ENCODE assay signal across 15 cellular contexts in genomic region chr17:50956409-50956749, GRCh38.
DNase-seq lines count a peak whose midpoint lies in the region; ATAC-seq and TF ChIP-seq lines count a peak whose summit lies in the region.
"Had no signal": no experiment of that assay in that cellular context is flagged by ENCODE, and none has a peak within 500 bp of the region (broad histone marks: within the 10 kb centered on the region; RNA-seq: fewer than 3 reads in every experiment).

No MANE protein-coding gene starts in this region.

- WGBS in heart left ventricle, 4 donors: 88 to 96% (median 93%) methylated on average over 4 of the region's 4 CpGs
- no CpG with 5 or more reads among the region's 4 CpGs for WGBS in trophoblast cell (ENCODE audit: extremely low coverage, insufficient coverage, insufficient read length)
- 91% methylated on average over 4 of the region's 4 CpGs for WGBS in urinary bladder

- no peaks in the 10 kb centered on the region for H3K9me3 Mint-ChIP-seq in brain
- H3K9me3 Mint-ChIP-seq in stimulated activated naive B cell treated with anti-CD40 and anti-IgM and Interleukin-4, amounts not matched to agents 10 μg/mL and 1 μg/mL and 100 μg/mL, for 72 hours: no peaks in the 10 kb centered on the region
- H3K9me3 Mint-ChIP-seq: CD14-positive monocyte; T-helper 2 cell treated with Interferon-gamma antibody and Interleukin-4, amounts not matched to agents 5 μg/mL and 100 μg/mL, for 36 hours had no signal

- peaks cover 10% of the 10 kb centered on the region for H3K36me3 Mint-ChIP-seq in brain
- H3K36me3 Mint-ChIP-seq in stimulated activated naive B cell treated with anti-CD40 and anti-IgM and Interleukin-4, amounts not matched to agents 10 μg/mL and 1 μg/mL and 100 μg/mL, for 72 hours: no peaks in the 10 kb centered on the region

- H4K12ac ChIP-seq in trophoblast cell (ENCODE audit: low read depth, low read length): no peak overlapping the region

- peaks cover 0 to 21% (median 15%) of the 10 kb centered on the region in 9 donors for H3K36me3 ChIP-seq in heart left ventricle
- H3K36me3 ChIP-seq in trophoblast cell (ENCODE audit: control insufficient read depth in 1 of 2, insufficient read depth in 2 of 2, low read length in 2 of 2): peaks cover 0 to 4% of the 10 kb centered on the region in 2 experiments
- no peaks in the 10 kb centered on the region for H3K36me3 ChIP-seq in urinary bladder (ENCODE audit: insufficient read depth)

- H3K27ac ChIP-seq in heart left ventricle (peak overlapping the region in 6 of 12 donors; percentile 51 to 78 (median 72)), trophoblast cell (ENCODE audit: low read depth, low read length) (no peak overlapping the region), urinary bladder (ENCODE audit: low read depth) (peak overlapping the region; percentile 30)
- H3K27ac ChIP-seq: neutrophil, PC-9, SJSA1 had no signal

- no peak overlapping the region for H3K4ac ChIP-seq in trophoblast cell (ENCODE audit: low read depth, low read length)

- H3K79me2 ChIP-seq in trophoblast cell (ENCODE audit: control insufficient read depth, insufficient read depth, low read length, poor library complexity): peaks cover 6% of the 10 kb centered on the region

- peak overlapping the region; percentile 4 for H2BK5ac ChIP-seq in trophoblast cell (ENCODE audit: low read depth, low read length, poor library complexity)

- TF ChIP-seq CTCF in heart left ventricle (IDR thresholded peaks at IDR 0.05) (no peak), brain (conservative IDR thresholded peaks at IDR 0.05) (no peak)

- peaks cover 67% of the 10 kb centered on the region for H3K4me1 Mint-ChIP-seq in brain
- peaks cover 2 to 5% of the 10 kb centered on the region in 2 donors for H3K4me1 Mint-ChIP-seq in stimulated activated naive B cell treated with anti-CD40 and anti-IgM and Interleukin-4, amounts not matched to agents 10 μg/mL and 1 μg/mL and 100 μg/mL, for 72 hours

- no peaks in the 10 kb centered on the region for H3K27me3 Mint-ChIP-seq in brain
- H3K27me3 Mint-ChIP-seq in stimulated activated naive B cell treated with anti-CD40 and anti-IgM and Interleukin-4, amounts not matched to agents 10 μg/mL and 1 μg/mL and 100 μg/mL, for 72 hours: peaks cover 8 to 16% of the 10 kb centered on the region in 2 donors

- H2BK120ac ChIP-seq in trophoblast cell (ENCODE audit: insufficient read depth, low read length, poor library complexity): peak overlapping the region; percentile 27

- peak overlapping the region; percentile 50 for H3K18ac ChIP-seq in trophoblast cell (ENCODE audit: low read length)

- peaks cover 25% of the 10 kb centered on the region for H3K79me1 ChIP-seq in trophoblast cell (ENCODE audit: low read length)

- H3K14ac ChIP-seq in trophoblast cell (ENCODE audit: low read length): peak overlapping the region; percentile 29

- H4K91ac ChIP-seq in trophoblast cell (ENCODE audit: low read depth, low read length): peak overlapping the region; percentile 80

- peak overlapping the region; percentile 64 for H2BK12ac ChIP-seq in trophoblast cell (ENCODE audit: low read length)

- DNase-seq in Right ventricle myocardium superior (peak; percentile 9), heart left ventricle (no peak), trophoblast cell (no peak), SKM-1 (lab: John Stamatoyannopoulos, UW; ENCODE audit: unreplicated experiment) (no peak), NCI-H524 (lab: John Stamatoyannopoulos, UW) (no peak)
- no peak for DNase-seq in stimulated activated naive B cell treated with anti-CD40 and anti-IgM and Interleukin-4, amounts not matched to agents 10 μg/mL and 1 μg/mL and 100 μg/mL, for 72 hours

- no peak overlapping the region for H3K4me3 ChIP-seq in heart left ventricle
- H3K4me3 ChIP-seq in trophoblast cell (ENCODE audit: low read depth, low read length): no peak overlapping the region
- H3K4me3 ChIP-seq in urinary bladder (ENCODE audit: low read depth, low read length): no peak overlapping the region
- H3K4me3 ChIP-seq: coronary artery, mucosa of descending colon, PC-9, SJSA1 had no signal

- H3K4me2 ChIP-seq in trophoblast cell (ENCODE audit: low read length): no peak overlapping the region
- H3K4me2 ChIP-seq: PC-9 had no signal

- no peak for ATAC-seq in Right ventricle myocardium superior (ENCODE audit: poor library complexity)
- ATAC-seq in heart left ventricle: no peak
- ATAC-seq in stimulated activated naive B cell treated with anti-CD40 and anti-IgM and Interleukin-4, amounts not matched to agents 10 μg/mL and 1 μg/mL and 100 μg/mL, for 72 hours (replicated peaks): no peak

- H2AFZ ChIP-seq in trophoblast cell (ENCODE audit: insufficient read depth, low read length, poor library complexity): no peak overlapping the region
- H2AFZ ChIP-seq: PC-9 had no signal

- H3K23ac ChIP-seq in trophoblast cell (ENCODE audit: low read length): no peak overlapping the region

- no peak for TF ChIP-seq POLR2A in heart left ventricle (IDR thresholded peaks at IDR 0.05)

- intact Hi-C loops in Right ventricle myocardium superior (cut with DNase I): no loop called here
- intact Hi-C loops in heart left ventricle (cut with DNase I): loop anchor here (1.0 to 10.0 kb wide), 7 partner anchors 104 to 412 kb away; partner anchors contain the start of gene SPATA20 (in 4 of the 10)

- no peak overlapping the region for H4K8ac ChIP-seq in trophoblast cell (ENCODE audit: low read depth, low read length)

- H3K4me3 Mint-ChIP-seq in brain: no peak overlapping the region
- no peak overlapping the region for H3K4me3 Mint-ChIP-seq in stimulated activated naive B cell treated with anti-CD40 and anti-IgM and Interleukin-4, amounts not matched to agents 10 μg/mL and 1 μg/mL and 100 μg/mL, for 72 hours
- H3K4me3 Mint-ChIP-seq: CD14-positive monocyte; T-helper 2 cell treated with Interferon-gamma antibody and Interleukin-4, amounts not matched to agents 5 μg/mL and 100 μg/mL, for 36 hours had no signal

- peaks cover 0 to 47% (median 30%) of the 10 kb centered on the region in 12 donors for H3K4me1 ChIP-seq in heart left ventricle
- peaks cover 21 to 30% of the 10 kb centered on the region in 2 experiments for H3K4me1 ChIP-seq in trophoblast cell (ENCODE audit: control insufficient read depth in 1 of 2, insufficient read depth in 2 of 2, low read length in 2 of 2)
- H3K4me1 ChIP-seq in urinary bladder (ENCODE audit: insufficient read depth): peaks cover 2% of the 10 kb centered on the region

- H3K9me3 ChIP-seq in heart left ventricle (no peaks in the 10 kb centered on the region), trophoblast cell (ENCODE audit: insufficient read depth, low read depth, low read length) (peaks cover 3% of the 10 kb centered on the region)
- H3K9me3 ChIP-seq: mucosa of descending colon, neutrophil, SJSA1 had no signal

- no peaks in the 10 kb centered on the region for H3K27me3 ChIP-seq in heart left ventricle
- H3K27me3 ChIP-seq in trophoblast cell (ENCODE audit: insufficient read depth, low read length): no peaks in the 10 kb centered on the region
- H3K27me3 ChIP-seq: SJSA1 had no signal

- H3K27ac Mint-ChIP-seq in brain: peak overlapping the region in 4 of 5 experiments; percentile 83 to 97 (median 88)
- H3K27ac Mint-ChIP-seq in stimulated activated naive B cell treated with anti-CD40 and anti-IgM and Interleukin-4, amounts not matched to agents 10 μg/mL and 1 μg/mL and 100 μg/mL, for 72 hours: no peak overlapping the region
- H3K27ac Mint-ChIP-seq: T-helper 2 cell treated with Interferon-gamma antibody and Interleukin-4, amounts not matched to agents 5 μg/mL and 100 μg/mL, for 36 hours had no signal

- H3K9ac ChIP-seq in trophoblast cell (ENCODE audit: low read length): no peak overlapping the region

- H2AK5ac ChIP-seq in trophoblast cell (ENCODE audit: low read length): peak overlapping the region; percentile 55
